25 cellular contexts compared by ENCODE assay signal in the genomic region with DNA sequence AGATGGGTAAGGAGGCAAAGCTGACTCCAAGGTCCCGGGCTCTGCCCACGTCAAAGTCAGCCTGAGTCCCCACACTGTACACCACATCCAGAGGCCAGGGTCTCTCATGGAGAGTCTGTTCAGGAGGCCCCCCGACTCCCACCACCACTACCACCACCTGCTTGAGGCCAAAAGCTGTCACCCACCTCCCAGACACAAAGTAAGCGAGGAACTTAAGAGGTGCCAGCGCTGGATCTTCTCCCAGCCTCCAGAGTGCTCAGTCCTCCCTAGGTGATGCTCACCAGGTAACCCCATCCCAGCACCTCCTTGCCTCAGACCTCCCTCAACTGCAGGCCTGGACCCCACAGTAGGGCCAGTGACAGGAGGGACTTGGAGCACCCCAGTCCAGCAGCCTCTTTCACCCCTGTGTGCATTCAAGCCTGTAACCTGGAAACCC. TPM values are rescaled to one million over a fixed set of nuclear protein-coding genes. Genes with fewer than 3 reads are reported as not detected.
A peak's percentile ranks its signal among the peaks of the same experiment; 100 is the strongest.
DNase-seq lines count a peak whose midpoint lies in the region; ATAC-seq, FAIRE-seq and TF ChIP-seq lines count a peak whose summit lies in the region.
"Had no signal": no experiment of that assay in that cellular context is flagged by ENCODE, and none has a peak within 500 bp of the region (broad histone marks: within the 10 kb centered on the region; RNA-seq: fewer than 3 reads in every experiment).

No MANE protein-coding gene starts in this region.

- H3K9me3 ChIP-seq in right lobe of liver (no peaks in the 10 kb centered on the region), small intestine (ENCODE audit: control insufficient read depth, low read depth) (no peaks in the 10 kb centered on the region)
- H3K9me3 ChIP-seq: SK-N-SH had no signal

- DNase-seq in GM10248 (ENCODE audit: extremely low spot score) (peak; percentile 10), chondrocyte (ENCODE audit: low spot score) (peak; percentile 69), right lobe of liver (no peak), small intestine (no peak), DMS 273 (lab: John Stamatoyannopoulos, UW; ENCODE audit: unreplicated experiment) (no peak)
- no peak for DNase-seq in stimulated activated effector memory CD8-positive, alpha-beta T cell treated with anti-CD3 and anti-CD28 coated beads, Interleukin-12 subunit alpha, Interleukin-12 subunit beta, amount 100 ng/mL, for 72 hours (ENCODE audit: low spot score in 2 of 2)
- no peak for DNase-seq in activated CD4-positive, CD25-positive, alpha-beta regulatory T cell (lab: John Stamatoyannopoulos, UW)
- DNase-seq: CD4-positive, CD25-positive, alpha-beta regulatory T cell; NCI-H1092; NCI-H146; NCI-H2029 treated with DMSO at 0.1 percent for 48 hours; NCI-H226; NCI-H524; NCI-H774; NK-92 treated with Interleukin-12 subunit alpha and Interleukin-12 subunit beta, amount 100 ng/mL, for 24 hours; SIG-M5 had no signal

- no peak for FAIRE-seq in small intestine (lab: Jason Lieb, UNC)
- FAIRE-seq: G401.6, GM19239, H1, K562 had no signal

- H3K27me3 ChIP-seq in right lobe of liver (no peaks in the 10 kb centered on the region), small intestine (ENCODE audit: control insufficient read depth in 2 of 2, insufficient read depth in 2 of 2, low read length in 2 of 2) (no peaks in the 10 kb centered on the region)

- H3K27ac ChIP-seq in right lobe of liver (peak overlapping the region; percentile 90 to 99 (median 96)), small intestine (ENCODE audit: low read depth in 1 of 2, low read length in 1 of 2) (peak overlapping the region; percentile 91 to 96)
- H3K27ac ChIP-seq: RWPE1 had no signal

- no peaks in the 10 kb centered on the region for H3K4me1 Mint-ChIP-seq in chondrocyte (ENCODE audit: low read depth)
- H3K4me1 Mint-ChIP-seq in stimulated activated effector memory CD8-positive, alpha-beta T cell treated with anti-CD3 and anti-CD28 coated beads, Interleukin-12 subunit alpha, Interleukin-12 subunit beta, amount 100 ng/mL, for 72 hours = no peaks in the 10 kb centered on the region
- H3K4me1 Mint-ChIP-seq: CD4-positive, CD25-positive, alpha-beta regulatory T cell had no signal

- no peaks in the 10 kb centered on the region for H3K9me3 Mint-ChIP-seq in chondrocyte (ENCODE audit: low read depth)
- no peaks in the 10 kb centered on the region for H3K9me3 Mint-ChIP-seq in stimulated activated effector memory CD8-positive, alpha-beta T cell treated with anti-CD3 and anti-CD28 coated beads, Interleukin-12 subunit alpha, Interleukin-12 subunit beta, amount 100 ng/mL, for 72 hours

- H3K27me3 Mint-ChIP-seq in chondrocyte (ENCODE audit: low read depth) = no peaks in the 10 kb centered on the region

- H3K4me3 ChIP-seq in right lobe of liver (peak overlapping the region; percentile 54 to 73 (median 58)), small intestine (ENCODE audit: low read depth in 1 of 2, low read length in 2 of 2) (peak overlapping the region in 1 of 2 donors; percentile 73)
- H3K4me3 ChIP-seq: K562 had no signal

- H3K4me3 Mint-ChIP-seq in chondrocyte (ENCODE audit: unreplicated experiment) = no peak overlapping the region
- no peak overlapping the region for H3K4me3 Mint-ChIP-seq in stimulated activated effector memory CD8-positive, alpha-beta T cell treated with anti-CD3 and anti-CD28 coated beads, Interleukin-12 subunit alpha, Interleukin-12 subunit beta, amount 100 ng/mL, for 72 hours
- H3K4me3 Mint-ChIP-seq: CD4-positive, CD25-positive, alpha-beta regulatory T cell had no signal

- intact Hi-C loops in right lobe of liver (cut with DNase I) = no loop called here

- no peak overlapping the region for H3K27ac Mint-ChIP-seq in chondrocyte (ENCODE audit: unreplicated experiment)
- H3K27ac Mint-ChIP-seq in stimulated activated effector memory CD8-positive, alpha-beta T cell treated with anti-CD3 and anti-CD28 coated beads, Interleukin-12 subunit alpha, Interleukin-12 subunit beta, amount 100 ng/mL, for 72 hours = no peak overlapping the region

- H3K36me3 ChIP-seq in right lobe of liver (peaks cover 0 to 5% (median 0%) of the 10 kb centered on the region in 4 donors), small intestine (ENCODE audit: control insufficient read depth in 2 of 2, insufficient read depth in 2 of 2, low read length in 2 of 2) (no peaks in the 10 kb centered on the region)

- CTCF ChIA-PET in GM10248 (lab: Yijun Ruan, JAX) = interaction anchor here (2.7 kb wide), 1 partner anchor 25 kb away, joined by 13 read pairs; no protein-coding TSS in a partner anchor

- ATAC-seq in right lobe of liver = no peak
- ATAC-seq in stimulated activated effector memory CD8-positive, alpha-beta T cell treated with anti-CD3 and anti-CD28 coated beads, Interleukin-12 subunit alpha, Interleukin-12 subunit beta, amount 100 ng/mL, for 72 hours = no peak

- peaks cover 0 to 43% (median 12%) of the 10 kb centered on the region in 4 donors for H3K4me1 ChIP-seq in right lobe of liver
- peaks cover 0 to 9% of the 10 kb centered on the region in 2 donors for H3K4me1 ChIP-seq in small intestine (ENCODE audit: control insufficient read depth in 2 of 2, insufficient read depth in 1 of 2, low read depth in 1 of 2, low read length in 1 of 2)

- POLR2A ChIA-PET in GM10248 (lab: Yijun Ruan, JAX) = interaction anchor here (0.9 kb wide), 1 partner anchor 17 kb away, joined by 3 read pairs; no protein-coding TSS in a partner anchor

- H3K36me3 Mint-ChIP-seq in chondrocyte (ENCODE audit: low read depth) = no peaks in the 10 kb centered on the region
- H3K36me3 Mint-ChIP-seq in stimulated activated effector memory CD8-positive, alpha-beta T cell treated with anti-CD3 and anti-CD28 coated beads, Interleukin-12 subunit alpha, Interleukin-12 subunit beta, amount 100 ng/mL, for 72 hours = no peaks in the 10 kb centered on the region
- H3K36me3 Mint-ChIP-seq: CD4-positive, CD25-positive, alpha-beta regulatory T cell had no signal

- TF ChIP-seq CTCF in GM10248 (IDR thresholded peaks at IDR 0.05; ENCODE audit: control extremely low read depth, extremely low read depth, low read depth, missing control alignments) (no peak), chondrocyte (IDR thresholded peaks at IDR 0.05) (no peak), right lobe of liver (IDR thresholded peaks at IDR 0.05) (no peak)

- WGBS in right lobe of liver (ENCODE audit: insufficient coverage, low coverage, low lambda C conversion rate, missing lambda C conversion rate) = no CpG with 5 or more reads among the region's 5 CpGs
- WGBS in small intestine, 3 donors = 39 to 70% (median 60%) methylated on average over 5 of the region's 5 CpGs

- TF ChIP-seq POLR2A in right lobe of liver (IDR thresholded peaks at IDR 0.05) = no peak

RNA-seq across cellular contexts. Expression of gene NPC1L1, which starts 0.5 kb away (rescaled TPM):
- total RNA-seq in chondrocyte (not detected in 3 replicates), right lobe of liver (10 to 100 TPM; 17.0 to 49.8 (median 21.1) TPM)
- polyA plus RNA-seq in small intestine = 100 to 1,000 TPM in 1 of 3 donors, 10 to 100 TPM in 2; 39.9 to 108 (median 42.7) TPM
- total RNA-seq: A673, Daoy had no signal
- polyA plus RNA-seq: BJ, SK-N-SH had no signal

RNA-seq across cellular contexts. Expression of gene DDX56, which starts 33.1 kb away (rescaled TPM):
- 48.7 to 52.7 TPM (median 49.9 TPM) in 3 replicates for total RNA-seq in chondrocyte
- 10 to 100 TPM; 31.8 to 42.2 (median 36.5) TPM for total RNA-seq in right lobe of liver
- polyA plus RNA-seq in small intestine = 100 to 1,000 TPM in 2 of 3 donors, 10 to 100 TPM in 1; 62.2 to 359 (median 336) TPM

RNA-seq across cellular contexts. Expression of gene TMED4, which starts 41.4 kb away (rescaled TPM):
- total RNA-seq in chondrocyte (55.1 to 65.9 TPM (median 55.6 TPM) in 3 replicates), right lobe of liver (10 to 100 TPM; 32.5 to 91.1 (median 41.7) TPM)
- polyA plus RNA-seq in small intestine = 10 to 100 TPM; 64.8 to 83.9 (median 76.2) TPM

RNA-seq across cellular contexts. Expression of gene NUDCD3, which starts 50.2 kb away (rescaled TPM):
- total RNA-seq in chondrocyte (99.5 to 105 TPM (median 105 TPM) in 3 replicates), right lobe of liver (10 to 100 TPM; 24.4 to 47.1 (median 42.5) TPM)
- 10 to 100 TPM; 13.4 to 35.5 (median 15.7) TPM for polyA plus RNA-seq in small intestine

Comparison
In these comparisons a context has a peak if more than half of its experiments do, and no peak if none do; other contexts are left out.
1. DNase-seq: peak in GM10248 (single experiment) and chondrocyte (single experiment); none in right lobe of liver (0 of 3), small intestine (single experiment), stimulated activated effector memory CD8-positive, alpha-beta T cell treated with anti-CD3 and anti-CD28 coated beads, Interleukin-12 subunit alpha, Interleukin-12 subunit beta, amount 100 ng/mL, for 72 hours (0 of 2), DMS 273 (single experiment) and activated CD4-positive, CD25-positive, alpha-beta regulatory T cell (0 of 4).
2. RNA of gene NPC1L1, which starts 0.5 kb away (total RNA-seq): 17.0 to 49.8 TPM in right lobe of liver; not detected in chondrocyte; every median in the first group is over 10 times any median in the second.